ENCODE assay signal across 15 cellular contexts in genomic region chr12:7158866-7159600, GRCh38. TPM values are rescaled to one million over a fixed set of nuclear protein-coding genes. Genes with fewer than 3 reads are reported as not detected.
"Had no signal": no experiment of that assay in that cellular context is flagged by ENCODE, and none has a peak within 500 bp of the region (broad histone marks: within the 10 kb centered on the region; RNA-seq: fewer than 3 reads in every experiment).

No MANE protein-coding gene starts in this region.

- H3K4me1 ChIP-seq: foreskin keratinocyte had no signal

- H3K27ac Mint-ChIP-seq: activated B cell treated with CpG ODN at 0.5 μM for 24 hours; activated CD8-positive, alpha-beta T cell treated with anti-CD3 and anti-CD28 coated beads for 36 hours; activated naive CD4-positive, alpha-beta T cell treated with anti-CD3 and anti-CD28 coated beads, Interleukin-2, amount 50 U/mL, for 24 hours; natural killer cell treated with Interleukin-12 subunit alpha and Interleukin-12 subunit beta and Interleukin-15 and Interleukin-18, amount 100 ng/mL, for 72 hours; stimulated activated memory B cell treated with anti-CD40 and anti-IgM and Interleukin-4, amounts not matched to agents 10 μg/mL and 1 μg/mL and 100 μg/mL, for 72 hours had no signal

- H3K36me3 Mint-ChIP-seq: natural killer cell treated with Interleukin-12 subunit alpha and Interleukin-12 subunit beta and Interleukin-15 and Interleukin-18, amount 100 ng/mL, for 72 hours had no signal

- H3K36me3 ChIP-seq: cardiac muscle cell, transverse colon, vagina had no signal

- ATAC-seq: activated CD8-positive, alpha-beta T cell treated with anti-CD3 and anti-CD28 coated beads for 36 hours; activated T-cell treated with anti-CD3 and anti-CD28 coated beads, Interleukin-2, amount 50 U/mL, for 4 hours; foreskin keratinocyte; natural killer cell treated with Interleukin-12 subunit alpha and Interleukin-12 subunit beta and Interleukin-15 and Interleukin-18, amount 100 ng/mL, for 72 hours; stimulated activated memory B cell treated with anti-CD40 and anti-IgM and Interleukin-4, amounts not matched to agents 10 μg/mL and 1 μg/mL and 100 μg/mL, for 72 hours had no signal

- H3K9me3 ChIP-seq: esophagus squamous epithelium, transverse colon, vagina had no signal

- DNase-seq: activated B cell treated with CpG ODN at 0.5 μM for 24 hours; activated CD4-positive, alpha-beta T cell treated with anti-CD3 and anti-CD28 coated beads for 48 hours; activated CD8-positive, alpha-beta T cell treated with anti-CD3 and anti-CD28 coated beads for 36 hours; activated effector memory CD4-positive, alpha-beta T cell treated with Interleukin-2 at 50 U/mL for 16 hours; activated T-cell treated with anti-CD3 and anti-CD28 coated beads, Interleukin-2, amount 50 U/mL, for 4 hours; esophagus squamous epithelium; foreskin keratinocyte; mesendoderm; transverse colon had no signal

- H3K27ac ChIP-seq: cardiac muscle cell, esophagus squamous epithelium, foreskin keratinocyte, transverse colon, vagina had no signal

- H3K9me3 Mint-ChIP-seq: activated B cell treated with CpG ODN at 0.5 μM for 24 hours; activated CD8-positive, alpha-beta T cell treated with anti-CD3 and anti-CD28 coated beads for 36 hours; activated naive CD4-positive, alpha-beta T cell treated with anti-CD3 and anti-CD28 coated beads, Interleukin-2, amount 50 U/mL, for 24 hours; activated T-cell treated with anti-CD3 and anti-CD28 coated beads, Interleukin-2, amount 50 U/mL, for 4 hours; natural killer cell treated with Interleukin-12 subunit alpha and Interleukin-12 subunit beta and Interleukin-15 and Interleukin-18, amount 100 ng/mL, for 72 hours; stimulated activated memory B cell treated with anti-CD40 and anti-IgM and Interleukin-4, amounts not matched to agents 10 μg/mL and 1 μg/mL and 100 μg/mL, for 72 hours had no signal

- H3K27me3 ChIP-seq: cardiac muscle cell, vagina had no signal

- H3K4me3 Mint-ChIP-seq: activated B cell treated with CpG ODN at 0.5 μM for 24 hours; activated CD8-positive, alpha-beta T cell treated with anti-CD3 and anti-CD28 coated beads for 36 hours; activated naive CD4-positive, alpha-beta T cell treated with anti-CD3 and anti-CD28 coated beads, Interleukin-2, amount 50 U/mL, for 24 hours; activated T-cell treated with anti-CD3 and anti-CD28 coated beads, Interleukin-2, amount 50 U/mL, for 4 hours; natural killer cell treated with Interleukin-12 subunit alpha and Interleukin-12 subunit beta and Interleukin-15 and Interleukin-18, amount 100 ng/mL, for 72 hours; stimulated activated memory B cell treated with anti-CD40 and anti-IgM and Interleukin-4, amounts not matched to agents 10 μg/mL and 1 μg/mL and 100 μg/mL, for 72 hours had no signal

- H3K4me3 ChIP-seq: cardiac muscle cell, esophagus squamous epithelium, transverse colon, vagina had no signal

RNA-seq across cellular contexts. Expression of gene RBP5, which starts 30.3 kb away (rescaled TPM):
- total RNA-seq: activated B cell treated with CpG ODN at 0.5 μM for 24 hours; activated CD8-positive, alpha-beta T cell treated with anti-CD3 and anti-CD28 coated beads for 36 hours; activated T-cell treated with anti-CD3 and anti-CD28 coated beads, Interleukin-2, amount 50 U/mL, for 4 hours; foreskin keratinocyte; natural killer cell treated with Interleukin-12 subunit alpha and Interleukin-12 subunit beta and Interleukin-15 and Interleukin-18, amount 100 ng/mL, for 72 hours; pulmonary artery endothelial cell had no signal
- polyA plus RNA-seq: foreskin keratinocyte had no signal
